In the genomic region with DNA sequence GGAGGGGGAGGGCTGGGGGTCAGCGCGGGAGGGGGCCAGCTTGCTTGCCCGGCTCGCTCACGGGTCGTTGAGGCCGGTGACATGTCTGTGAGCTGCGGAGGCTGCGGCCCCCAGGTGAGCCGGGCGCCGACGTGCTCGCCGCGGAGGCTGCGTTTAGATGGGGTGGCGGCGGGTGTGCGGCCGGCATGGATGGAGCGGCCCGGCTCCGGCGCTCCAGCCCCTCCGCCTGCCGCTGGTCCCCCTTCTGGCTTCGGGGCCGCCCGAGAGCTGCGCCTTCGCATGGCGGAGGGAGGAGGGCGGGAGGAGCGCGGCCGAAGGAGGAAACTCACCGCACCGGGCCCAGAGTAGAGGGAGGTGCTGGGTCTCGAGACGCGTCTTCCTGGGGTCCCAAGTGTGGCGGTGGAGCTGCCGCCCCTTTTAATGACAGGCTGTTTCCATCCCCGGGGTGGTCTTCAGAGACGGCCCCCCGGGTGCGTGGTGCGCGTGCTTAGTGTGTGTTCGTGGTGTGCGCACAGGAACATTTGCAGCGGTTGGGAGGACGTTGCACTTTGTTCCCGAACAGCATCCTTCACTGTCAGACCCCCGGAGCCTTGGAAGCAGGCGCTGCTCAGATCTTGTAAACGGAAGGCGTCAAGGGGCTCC, we compare ENCODE assay signal across 8 cellular contexts.
A peak's percentile ranks its signal among the peaks of the same experiment; 100 is the strongest.
DNase-seq lines count a peak whose midpoint lies in the region; ATAC-seq and TF ChIP-seq lines count a peak whose summit lies in the region.

A gene with protein sequence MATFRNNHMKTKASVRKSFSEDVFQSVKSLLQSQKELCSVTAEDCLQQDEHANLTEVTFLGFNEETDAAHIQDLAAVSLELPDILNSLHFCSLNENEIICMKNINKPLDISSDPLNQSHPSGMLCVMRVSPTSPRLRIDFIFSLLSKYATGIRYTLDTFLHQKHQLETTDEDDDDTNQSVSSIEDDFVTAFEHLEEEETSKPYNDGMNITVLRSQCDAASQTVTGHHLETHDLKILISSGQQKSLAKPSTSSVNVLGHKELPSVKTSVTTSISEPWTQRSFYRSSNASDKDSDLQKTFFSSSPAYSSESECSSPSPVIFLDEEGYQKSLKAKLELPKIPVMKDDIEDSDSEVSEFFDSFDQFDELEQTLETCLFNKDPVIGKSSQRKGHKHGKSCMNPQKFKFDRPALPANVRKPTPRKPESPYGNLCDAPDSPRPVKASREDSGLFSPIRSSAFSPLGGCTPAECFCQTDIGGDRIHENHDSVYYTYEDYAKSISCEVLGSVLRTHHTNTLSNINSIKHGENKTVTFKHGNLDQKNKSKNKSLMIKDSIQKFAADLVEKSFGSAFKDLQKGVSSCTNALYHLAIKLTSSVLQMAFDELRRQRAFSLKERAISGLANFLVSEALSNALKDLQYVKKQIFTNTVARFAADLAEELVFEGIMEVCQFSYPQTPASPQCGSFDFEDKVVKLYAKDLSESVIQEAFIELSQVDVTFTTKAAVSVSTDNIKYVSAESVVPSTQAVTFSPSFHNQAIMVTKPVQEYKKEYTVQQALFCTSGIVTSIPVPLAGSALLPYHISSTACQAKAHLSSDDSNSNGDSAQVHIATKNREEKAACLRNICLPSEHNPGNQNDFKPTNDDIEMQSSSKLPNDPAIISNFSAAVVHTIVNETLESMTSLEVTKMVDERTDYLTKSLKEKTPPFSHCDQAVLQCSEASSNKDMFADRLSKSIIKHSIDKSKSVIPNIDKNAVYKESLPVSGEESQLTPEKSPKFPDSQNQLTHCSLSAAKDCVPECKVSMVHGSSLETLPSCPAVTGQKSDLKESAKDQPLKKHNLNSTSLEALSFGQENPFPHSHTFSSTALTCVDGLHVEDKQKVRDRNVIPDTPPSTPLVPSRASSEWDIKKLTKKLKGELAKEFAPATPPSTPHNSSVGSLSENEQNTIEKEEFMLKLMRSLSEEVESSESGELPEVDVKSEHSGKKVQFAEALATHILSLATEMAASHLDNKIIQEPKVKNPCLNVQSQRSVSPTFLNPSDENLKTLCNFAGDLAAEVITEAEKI (N-terminal part only) (plus strand): TSS at position 38 of the 642 bp plus-strand sequence. CDS start 14,197 bp downstream, outside the sequence.

- peak within 1 kb of the TSS; percentile 82 to 84 for H3K9ac ChIP-seq in mucosa of rectum (ENCODE audit: low read depth in 1 of 2, low read length in 2 of 2)

- DNase-seq in NCI-H2081 (lab: John Stamatoyannopoulos, UW) (peak; percentile 26 to 60), NCI-H2081 treated with DMSO at 0.1 percent for 48 hours (lab: John Stamatoyannopoulos, UW) (no peak), NCI-H345 (lab: John Stamatoyannopoulos, UW) (peak; percentile 11), epithelial cell of esophagus (ENCODE audit: low read depth) (peak; percentile 45)
- DNase-seq in activated CD8-positive, alpha-beta memory T cell treated with anti-CD3 and anti-CD28 coated beads, Interleukin-2, amount 50 U/mL, for 1 hour (ENCODE audit: extremely low read depth) = peak; percentile 3
- peak; percentile 17 to 42 for DNase-seq in stimulated activated CD8-positive, alpha-beta memory T cell treated with anti-CD3 and anti-CD28 coated beads, Interleukin-7, amount 100 ng/mL, for 4 hours (ENCODE audit: low read depth in 2 of 2)

- no peak for TF ChIP-seq CTCF in epithelial cell of esophagus (IDR thresholded peaks at IDR 0.05; ENCODE audit: insufficient read depth, low read depth, low read length, missing control alignments)

- peak; percentile 19 for ATAC-seq in HG02798 (IDR thresholded peaks at IDR 0.05; ENCODE audit: poor library complexity, unreplicated experiment)

- peak within 1 kb of the TSS; percentile 84 for H3K4me3 ChIP-seq in epithelial cell of esophagus (ENCODE audit: low read length)
- peak within 1 kb of the TSS; percentile 86 to 89 for H3K4me3 ChIP-seq in mucosa of rectum (ENCODE audit: low read length in 2 of 2)

- H3K4me1 ChIP-seq in mucosa of rectum (ENCODE audit: control insufficient read depth in 2 of 2, insufficient read depth in 2 of 2, low read length in 2 of 2) = peaks cover 0 to 13% of the 10 kb centered on the region in 2 donors

- no peaks in the 10 kb centered on the region for H3K36me3 ChIP-seq in mucosa of rectum (ENCODE audit: control insufficient read depth in 2 of 2, insufficient read depth in 2 of 2, low read length in 2 of 2)

- no peaks in the 10 kb centered on the region for H3K9me3 ChIP-seq in mucosa of rectum (ENCODE audit: control insufficient read depth in 2 of 2, low read length in 2 of 2)

- peak within 1 kb of the TSS; percentile 86 to 93 for H3K27ac ChIP-seq in mucosa of rectum (ENCODE audit: low read depth in 2 of 2, low read length in 2 of 2)

- no peaks in the 10 kb centered on the region for H3K27me3 ChIP-seq in mucosa of rectum (ENCODE audit: control insufficient read depth in 2 of 2, insufficient read depth in 2 of 2, low read length in 2 of 2)
